In the genomic region with DNA sequence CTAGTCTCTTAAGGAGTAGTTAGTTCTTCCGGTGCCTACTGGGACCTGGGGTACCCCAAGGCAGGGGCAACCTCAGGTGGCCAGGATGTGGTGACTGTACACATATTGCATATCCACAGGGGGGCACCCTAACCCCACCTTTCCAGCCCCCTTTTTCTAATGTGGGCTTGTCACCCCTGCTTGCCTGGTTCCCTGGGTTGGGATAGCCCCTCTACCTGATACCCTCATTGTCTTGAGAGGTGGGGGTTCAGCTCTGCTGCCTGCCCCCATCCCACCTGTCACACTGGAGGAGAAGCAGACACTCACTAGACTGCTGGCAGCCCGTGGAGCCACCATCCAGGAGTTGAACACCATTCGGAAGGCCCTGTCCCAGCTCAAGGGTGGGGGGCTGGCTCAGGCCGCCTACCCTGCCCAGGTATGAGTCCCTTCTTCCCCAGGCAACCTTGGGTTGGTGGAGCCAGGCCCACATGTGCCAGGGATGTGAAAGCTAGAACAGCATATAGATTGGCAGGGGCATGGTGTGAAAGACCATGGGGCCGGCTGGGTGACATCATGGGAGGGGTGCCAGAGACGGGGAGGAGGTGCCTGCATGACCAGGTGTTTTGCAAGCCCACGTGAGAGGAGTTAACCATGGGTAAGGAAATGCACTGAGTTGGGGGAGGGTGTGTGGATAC, we compare ENCODE assay signal across 8 cellular contexts. TPM values are rescaled to one million over a fixed set of nuclear protein-coding genes. Genes with fewer than 3 reads are reported as not detected.
DNase-seq lines count a peak whose midpoint lies in the region; ATAC-seq and TF ChIP-seq lines count a peak whose summit lies in the region.

No MANE protein-coding gene starts in this region.

- peak; percentile 56 for TF ChIP-seq CTCF in AG04449 (IDR thresholded peaks at IDR 0.05; ENCODE audit: insufficient read depth, low read length, missing control alignments)
- peak; percentile 68 for TF ChIP-seq CTCF in GM13976 (IDR thresholded peaks at IDR 0.05; ENCODE audit: borderline replicate concordance, control extremely low read depth, extremely low read depth, insufficient read depth, missing control alignments)
- no peak for TF ChIP-seq CTCF in activated B cell treated with CpG ODN at 0.5 μM for 24 hours (IDR thresholded peaks at IDR 0.05)

- no peak for TF ChIP-seq POLR2A in erythroblast (IDR thresholded peaks at IDR 0.05; ENCODE audit: low read length)

- in situ Hi-C loops in GM13976 (cut with MboI; ENCODE audit: low sequenced_read_pairs, unreplicated experiment), result no loop called here

- POLR2A ChIA-PET in AG04449 (lab: Yijun Ruan, JAX), result no interaction called here
- POLR2A ChIA-PET in activated B cell treated with CpG ODN at 0.5 μM for 24 hours (lab: Charles Lee), result interaction anchor here (1.1 kb wide), 1 partner anchor 48 kb away, joined by 3 read pairs; no protein-coding TSS in a partner anchor

- H3K4me3 Mint-ChIP-seq in activated B cell treated with CpG ODN at 0.5 μM for 24 hours (peak overlapping the region; percentile 56), T-helper 17 cell (no peak overlapping the region)

- H3K27ac Mint-ChIP-seq in activated B cell treated with CpG ODN at 0.5 μM for 24 hours, result peak overlapping the region; percentile 43
- no peak overlapping the region for H3K27ac Mint-ChIP-seq in T-helper 17 cell

- H3K36me3 Mint-ChIP-seq in activated B cell treated with CpG ODN at 0.5 μM for 24 hours (ENCODE audit: low read depth) (peaks cover 46% of the 10 kb centered on the region), T-helper 17 cell (ENCODE audit: low read depth) (peaks cover 8% of the 10 kb centered on the region)

- H3K27me3 Mint-ChIP-seq in activated B cell treated with CpG ODN at 0.5 μM for 24 hours (no peaks in the 10 kb centered on the region), T-helper 17 cell (no peaks in the 10 kb centered on the region)

- H3K9me3 Mint-ChIP-seq in activated B cell treated with CpG ODN at 0.5 μM for 24 hours, result no peaks in the 10 kb centered on the region

- DNase-seq in AG04449 (ENCODE audit: low read depth, low spot score) (no peak), GM13976 (ENCODE audit: low spot score) (peak; percentile 84), activated B cell treated with CpG ODN at 0.5 μM for 24 hours (peak; percentile 57), erythroblast (lab: John Stamatoyannopoulos, UW) (peak; percentile 30 to 63), T-helper 17 cell (no peak)
- peak; percentile 27 for DNase-seq in stimulated activated CD8-positive, alpha-beta memory T cell treated with anti-CD3 and anti-CD28 coated beads, Interleukin-12 subunit alpha, Interleukin-12 subunit beta, amount 100 ng/mL, for 1 hour (ENCODE audit: low read depth)

- H3K4me1 Mint-ChIP-seq in activated B cell treated with CpG ODN at 0.5 μM for 24 hours (peaks cover 30% of the 10 kb centered on the region), T-helper 17 cell (peaks cover 25% of the 10 kb centered on the region)

- no peak overlapping the region for H3K4me3 ChIP-seq in AG04449 (ENCODE audit: low read depth, low read length)

- CTCF ChIA-PET in AG04449 (lab: Yijun Ruan, JAX) (interaction anchor here (0.7 to 27.0 kb wide), 14 partner anchors 8 to 157 kb away, joined by 3 to 498 read pairs (median 4); a partner anchor contains a TSS), activated B cell treated with CpG ODN at 0.5 μM for 24 hours (lab: Charles Lee) (interaction anchor here (0.8 to 15.8 kb wide), 9 partner anchors 9 to 93 kb away, joined by 3 to 248 read pairs (median 4); a partner anchor contains a TSS)

- ATAC-seq in activated B cell treated with CpG ODN at 0.5 μM for 24 hours (ENCODE audit: low read depth) (peak; percentile 22), T-helper 17 cell (no peak), HG03520 (IDR thresholded peaks at IDR 0.05; ENCODE audit: unreplicated experiment) (no peak), HG02798 (IDR thresholded peaks at IDR 0.05; ENCODE audit: poor library complexity, unreplicated experiment) (no peak)

- no peaks in the 10 kb centered on the region for H3K9me3 ChIP-seq in T-helper 17 cell (ENCODE audit: control insufficient read depth, low read length, poor library complexity, severe bottlenecking)

- intact Hi-C loops in activated B cell treated with CpG ODN at 0.5 μM for 24 hours (cut with micrococcal nuclease), result loop anchor here (1.0 kb wide), 3 partner anchors 26 to 156 kb away; no protein-coding TSS in a partner anchor

RNA-seq across cellular contexts. Expression of a gene that starts 4.0 kb away (rescaled TPM):
- total RNA-seq in activated B cell treated with CpG ODN at 0.5 μM for 24 hours, result 28.2 and 33.5 TPM in 2 replicates
- total RNA-seq in T-helper 17 cell, result 10 to 100 TPM; 30.6 to 42.2 TPM

RNA-seq across cellular contexts. Expression of a gene that starts 13.2 kb away (rescaled TPM):
- 84.1 and 86.4 TPM in 2 replicates for total RNA-seq in activated B cell treated with CpG ODN at 0.5 μM for 24 hours
- total RNA-seq in T-helper 17 cell, result 100 to 1,000 TPM; 109 to 114 TPM

RNA-seq across cellular contexts. Expression of a gene that starts 24.5 kb away (rescaled TPM):
- total RNA-seq in activated B cell treated with CpG ODN at 0.5 μM for 24 hours (22.8 and 25.8 TPM in 2 replicates), T-helper 17 cell (10 to 100 TPM; 50.3 to 58.5 TPM)

RNA-seq across cellular contexts. Expression of a gene that starts 46.1 kb away (rescaled TPM):
- total RNA-seq in activated B cell treated with CpG ODN at 0.5 μM for 24 hours (44.4 and 44.6 TPM in 2 replicates), T-helper 17 cell (10 to 100 TPM; 43.9 to 58.0 TPM)

RNA-seq across cellular contexts. Expression of a gene that starts 52.7 kb away (rescaled TPM):
- total RNA-seq in activated B cell treated with CpG ODN at 0.5 μM for 24 hours, result 74.1 and 76.7 TPM in 2 replicates
- 10 to 100 TPM; 44.8 to 48.2 TPM for total RNA-seq in T-helper 17 cell

Comparison
In these comparisons a context has a peak if more than half of its experiments do, and no peak if none do; other contexts are left out.
1. DNase-seq: peak in GM13976 (single experiment), activated B cell treated with CpG ODN at 0.5 μM for 24 hours (single experiment), erythroblast (2 of 2) and stimulated activated CD8-positive, alpha-beta memory T cell treated with anti-CD3 and anti-CD28 coated beads, Interleukin-12 subunit alpha, Interleukin-12 subunit beta, amount 100 ng/mL, for 1 hour (single experiment); none in AG04449 (single experiment) and T-helper 17 cell (0 of 3).